In genomic region chr17:74212262-74212912, GRCh38 we compare ENCODE assay signal across 8 cellular contexts. TPM values are rescaled to one million over a fixed set of nuclear protein-coding genes. Genes with fewer than 3 reads are reported as not detected.
DNase-seq lines count a peak whose midpoint lies in the region; ATAC-seq and TF ChIP-seq lines count a peak whose summit lies in the region.

No MANE protein-coding gene starts in this region.

- peak overlapping the region; percentile 60 to 91 (median 81); a peak in 21 of 22 replicates for H3K27ac ChIP-seq in BLaER1 treated with 17β-estradiol and CSF1 and Interleukin-3, amounts not matched to agents 10 nM and 100 nM
- H3K27ac ChIP-seq in VCaP: peak overlapping the region; percentile 62
- H3K27ac ChIP-seq in naive thymus-derived CD4-positive, alpha-beta T cell (ENCODE audit: low read depth, low read length): peak overlapping the region; percentile 55

- POLR2A ChIA-PET in naive thymus-derived CD4-positive, alpha-beta T cell (lab: Charles Lee): interaction anchor here (1.7 to 2.4 kb wide), 3 partner anchors 8 to 73 kb away, joined by 6 to 17 read pairs (median 16); partner anchors contain the start of gene RPL38

- H3K9me3 ChIP-seq in BLaER1 treated with 17β-estradiol and CSF1 and Interleukin-3, amounts not matched to agents 10 nM and 100 nM (replicated peaks in 1 of 11): no peaks in the 10 kb centered on the region
- H3K9me3 ChIP-seq in naive thymus-derived CD4-positive, alpha-beta T cell (ENCODE audit: control insufficient read depth in 2 of 3, low read length in 3 of 3): no peaks in the 10 kb centered on the region

- H3K27me3 ChIP-seq in BLaER1 treated with 17β-estradiol and CSF1 and Interleukin-3, amounts not matched to agents 10 nM and 100 nM: no peaks in the 10 kb centered on the region; a peak in 1 of 22 replicates
- H3K27me3 ChIP-seq in naive thymus-derived CD4-positive, alpha-beta T cell (ENCODE audit: control insufficient read depth in 2 of 2, insufficient read depth in 2 of 2, low read length in 2 of 2): no peaks in the 10 kb centered on the region

- peaks cover 0 to 3% (median 0%) of the 10 kb centered on the region in 11 donors for H3K9me3 Mint-ChIP-seq in naive thymus-derived CD4-positive, alpha-beta T cell

- peaks cover 38 to 44% (median 41%) of the 10 kb centered on the region in 11 experiments for H3K36me3 ChIP-seq in BLaER1 treated with 17β-estradiol and CSF1 and Interleukin-3, amounts not matched to agents 10 nM and 100 nM
- peaks cover 0 to 26% (median 13%) of the 10 kb centered on the region in 3 experiments for H3K36me3 ChIP-seq in naive thymus-derived CD4-positive, alpha-beta T cell (ENCODE audit: control insufficient read depth in 2 of 3, insufficient read depth in 3 of 3, low read length in 3 of 3)

- H3K4me3 Mint-ChIP-seq in naive thymus-derived CD4-positive, alpha-beta T cell: peak overlapping the region; percentile 80 to 92 (median 91)

- H3K36me3 Mint-ChIP-seq in naive thymus-derived CD4-positive, alpha-beta T cell: peaks cover 0 to 15% (median 6%) of the 10 kb centered on the region in 5 donors

- DNase-seq in HCEC 1CT: peak; percentile 4
- DNase-seq in epithelial cell of esophagus (ENCODE audit: low read depth): peak; percentile 18
- DNase-seq in naive thymus-derived CD4-positive, alpha-beta T cell: peak in 3 of 9 donors; percentile 15 to 32 (median 31)
- no peak for DNase-seq in SHP77 (lab: John Stamatoyannopoulos, UW)

- H3K4me2 ChIP-seq in BLaER1 treated with 17β-estradiol and CSF1 and Interleukin-3, amounts not matched to agents 10 nM and 100 nM: peak overlapping the region; percentile 89 to 100 (median 97)

- TF ChIP-seq CTCF in VCaP (conservative IDR thresholded peaks at IDR 0.05): no peak
- TF ChIP-seq CTCF in epithelial cell of esophagus (IDR thresholded peaks at IDR 0.05; ENCODE audit: insufficient read depth, low read depth, low read length, missing control alignments): no peak

- peaks cover 27 to 56% (median 45%) of the 10 kb centered on the region in 7 donors for H3K4me1 Mint-ChIP-seq in naive thymus-derived CD4-positive, alpha-beta T cell

- peak; percentile 1 for ATAC-seq in naive thymus-derived CD4-positive, alpha-beta T cell
- ATAC-seq in GM18519 (IDR thresholded peaks at IDR 0.05; ENCODE audit: low FRiP score, unreplicated experiment) (no peak), GM18861 (IDR thresholded peaks at IDR 0.05; ENCODE audit: unreplicated experiment) (no peak)

- peak overlapping the region; percentile 70 to 100 (median 77) for H3K9ac ChIP-seq in BLaER1 treated with 17β-estradiol and CSF1 and Interleukin-3, amounts not matched to agents 10 nM and 100 nM

- H3K4me3 ChIP-seq in BLaER1 treated with 17β-estradiol and CSF1 and Interleukin-3, amounts not matched to agents 10 nM and 100 nM: peak overlapping the region; percentile 54 to 71 (median 62); a peak in 19 of 20 replicates
- peak overlapping the region; percentile 60 for H3K4me3 ChIP-seq in epithelial cell of esophagus (ENCODE audit: low read length)
- H3K4me3 ChIP-seq in naive thymus-derived CD4-positive, alpha-beta T cell (ENCODE audit: low read length): peak overlapping the region; percentile 62

- peaks cover 55 to 94% (median 86%) of the 10 kb centered on the region in 11 experiments for H4K20me1 ChIP-seq in BLaER1 treated with 17β-estradiol and CSF1 and Interleukin-3, amounts not matched to agents 10 nM and 100 nM

- CTCF ChIA-PET in naive thymus-derived CD4-positive, alpha-beta T cell (lab: Charles Lee): interaction anchor here (0.7 to 1.7 kb wide), 8 partner anchors 9 to 155 kb away, joined by 3 to 9 read pairs (median 5); partner anchors contain the start of genes GPR142 and RPL38

- H3K4me1 ChIP-seq in BLaER1 treated with 17β-estradiol and CSF1 and Interleukin-3, amounts not matched to agents 10 nM and 100 nM: peaks cover 81 to 95% (median 90%) of the 10 kb centered on the region in 10 experiments
- H3K4me1 ChIP-seq in naive thymus-derived CD4-positive, alpha-beta T cell (ENCODE audit: control insufficient read depth in 2 of 2, insufficient read depth in 2 of 2, low read length in 2 of 2): peaks cover 23 to 37% of the 10 kb centered on the region in 2 donors

- peaks cover 0 to 5% (median 0%) of the 10 kb centered on the region in 5 donors for H3K27me3 Mint-ChIP-seq in naive thymus-derived CD4-positive, alpha-beta T cell

- peak overlapping the region; percentile 64 to 94 (median 82) for H3K27ac Mint-ChIP-seq in naive thymus-derived CD4-positive, alpha-beta T cell

- intact Hi-C loops in naive thymus-derived CD4-positive, alpha-beta T cell (cut with micrococcal nuclease): loop anchor here (5.0 kb wide), 3 partner anchors 50 to 320 kb away; partner anchors contain the start of gene CD300LB (in 1 of the 2)

RNA-seq across cellular contexts. Expression of gene TTYH2, which starts 1.0 kb away (rescaled TPM):
- total RNA-seq in naive thymus-derived CD4-positive, alpha-beta T cell: 10 to 100 TPM in 2 of 5 experiments, 1 to 10 TPM in 3; 5.5 to 15.8 (median 9.9) TPM
- polyA plus RNA-seq in naive thymus-derived CD4-positive, alpha-beta T cell: 1 to 10 TPM; 1.9 to 2.0 TPM

RNA-seq across cellular contexts. Expression of gene RPL38, which starts 8.9 kb away (rescaled TPM):
- 1,000 to 10,000 TPM; 1,097 to 2,553 (median 2,002) TPM for total RNA-seq in naive thymus-derived CD4-positive, alpha-beta T cell
- polyA plus RNA-seq in naive thymus-derived CD4-positive, alpha-beta T cell: 1,000 to 10,000 TPM; 1,479 to 2,523 TPM

Comparison
In these comparisons a context has a peak if more than half of its experiments do, and no peak if none do; other contexts are left out.
1. DNase-seq: peak in HCEC 1CT (single experiment) and epithelial cell of esophagus (single experiment); none in SHP77 (0 of 2).
2. Peak in every context shown above with its lines, with median percentiles within 50 percentile points of each other: H3K27ac ChIP-seq and H3K4me3 ChIP-seq.